In the genomic region with DNA sequence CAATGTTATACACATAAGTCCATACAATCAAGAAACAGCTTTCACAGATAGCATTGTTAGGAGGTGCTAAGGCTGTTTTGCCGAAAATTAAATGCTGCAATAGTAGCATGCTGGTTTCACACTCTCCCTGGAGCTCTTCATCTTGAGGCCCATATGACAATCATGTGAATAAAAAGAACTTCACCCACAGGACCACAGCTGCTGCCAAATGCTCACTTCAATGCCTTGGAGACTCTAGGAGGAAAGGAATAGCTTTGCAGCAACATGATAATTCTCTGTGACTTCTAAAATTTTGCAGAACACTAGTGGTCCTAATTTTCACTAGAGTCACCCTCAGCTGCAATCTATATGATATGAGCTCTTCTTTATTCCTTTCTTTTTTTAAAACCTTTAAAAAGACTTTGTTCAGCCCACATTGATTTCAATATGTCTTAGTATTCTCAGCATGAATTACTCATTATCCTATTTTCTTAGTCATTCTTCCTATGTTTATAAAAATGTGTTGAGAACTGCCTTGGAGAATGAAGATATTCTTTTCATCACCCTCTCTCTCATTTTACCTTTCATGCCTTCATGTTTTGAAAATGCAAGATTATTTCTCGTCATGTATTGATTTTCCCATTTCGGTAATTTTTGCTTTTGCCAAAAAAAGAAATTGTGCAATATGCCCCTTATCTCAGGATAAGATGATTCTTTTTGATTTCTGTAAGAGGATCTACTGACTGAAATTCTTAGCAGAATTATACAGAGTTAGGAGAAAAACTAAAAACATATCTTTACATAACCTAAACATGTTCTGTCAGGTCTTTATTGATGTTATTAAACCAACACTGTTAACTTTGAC, we compare ENCODE assay signal across 2 cellular contexts.
TF ChIP-seq lines count a peak whose summit lies in the region.

No MANE protein-coding gene starts in this region.

TF ChIP-seq in IMR-90, 13 proteins besides CTCF, POLR2A, EP300 and RAD21:
- peak; percentile 22; the same call in 1 of the 2 replicates for TF ChIP-seq FOS (IDR thresholded peaks at IDR 0.05; ENCODE audit: low read depth, low read length)
- peak; percentile 77; the same call in 1 of the 2 replicates for TF ChIP-seq CEBPB (IDR thresholded peaks at IDR 0.05; ENCODE audit: low read depth, low read length)
- TF ChIP-seq CHD1 (IDR thresholded peaks at IDR 0.05; ENCODE audit: low read depth, low read length) = no peak

TF ChIP-seq in GM23338, 12 proteins besides CTCF, POLR2A, EP300 and RAD21:
- TF ChIP-seq ZNF331 (CRISPR knock-in tag; IDR thresholded peaks at IDR 0.05; ENCODE audit: low read depth) = no peak
- TF ChIP-seq, protein P1, sequence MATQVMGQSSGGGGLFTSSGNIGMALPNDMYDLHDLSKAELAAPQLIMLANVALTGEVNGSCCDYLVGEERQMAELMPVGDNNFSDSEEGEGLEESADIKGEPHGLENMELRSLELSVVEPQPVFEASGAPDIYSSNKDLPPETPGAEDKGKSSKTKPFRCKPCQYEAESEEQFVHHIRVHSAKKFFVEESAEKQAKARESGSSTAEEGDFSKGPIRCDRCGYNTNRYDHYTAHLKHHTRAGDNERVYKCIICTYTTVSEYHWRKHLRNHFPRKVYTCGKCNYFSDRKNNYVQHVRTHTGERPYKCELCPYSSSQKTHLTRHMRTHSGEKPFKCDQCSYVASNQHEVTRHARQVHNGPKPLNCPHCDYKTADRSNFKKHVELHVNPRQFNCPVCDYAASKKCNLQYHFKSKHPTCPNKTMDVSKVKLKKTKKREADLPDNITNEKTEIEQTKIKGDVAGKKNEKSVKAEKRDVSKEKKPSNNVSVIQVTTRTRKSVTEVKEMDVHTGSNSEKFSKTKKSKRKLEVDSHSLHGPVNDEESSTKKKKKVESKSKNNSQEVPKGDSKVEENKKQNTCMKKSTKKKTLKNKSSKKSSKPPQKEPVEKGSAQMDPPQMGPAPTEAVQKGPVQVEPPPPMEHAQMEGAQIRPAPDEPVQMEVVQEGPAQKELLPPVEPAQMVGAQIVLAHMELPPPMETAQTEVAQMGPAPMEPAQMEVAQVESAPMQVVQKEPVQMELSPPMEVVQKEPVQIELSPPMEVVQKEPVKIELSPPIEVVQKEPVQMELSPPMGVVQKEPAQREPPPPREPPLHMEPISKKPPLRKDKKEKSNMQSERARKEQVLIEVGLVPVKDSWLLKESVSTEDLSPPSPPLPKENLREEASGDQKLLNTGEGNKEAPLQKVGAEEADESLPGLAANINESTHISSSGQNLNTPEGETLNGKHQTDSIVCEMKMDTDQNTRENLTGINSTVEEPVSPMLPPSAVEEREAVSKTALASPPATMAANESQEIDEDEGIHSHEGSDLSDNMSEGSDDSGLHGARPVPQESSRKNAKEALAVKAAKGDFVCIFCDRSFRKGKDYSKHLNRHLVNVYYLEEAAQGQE (IDR thresholded peaks at IDR 0.05; ENCODE audit: unreplicated experiment) = no peak
- no peak for TF ChIP-seq ZNF114 (CRISPR knock-in tag; IDR thresholded peaks at IDR 0.05)
- no peak for TF ChIP-seq JUNB (IDR thresholded peaks at IDR 0.05; ENCODE audit: unreplicated experiment)
- no peak for TF ChIP-seq CREB1 (CRISPR knock-in tag; IDR thresholded peaks at IDR 0.05; ENCODE audit: low read depth)
